21 cellular contexts compared by ENCODE assay signal in genomic region chr1:115220340-115221030, GRCh38.
A peak's percentile ranks its signal among the peaks of the same experiment; 100 is the strongest.
DNase-seq lines count a peak whose midpoint lies in the region; ATAC-seq and TF ChIP-seq lines count a peak whose summit lies in the region.
"Had no signal": no experiment of that assay in that cellular context is flagged by ENCODE, and none has a peak within 500 bp of the region (broad histone marks: within the 10 kb centered on the region; RNA-seq: fewer than 3 reads in every experiment).

No MANE protein-coding gene starts in this region.

- H3K27me3 ChIP-seq in left ventricle myocardium inferior (ENCODE audit: low read depth), result no peaks in the 10 kb centered on the region
- no peaks in the 10 kb centered on the region for H3K27me3 ChIP-seq in trophoblast cell (ENCODE audit: insufficient read depth, low read length)

- H3K4me3 Mint-ChIP-seq in activated CD4-positive, alpha-beta T cell treated with anti-CD3 and anti-CD28 coated beads, Interleukin-2, amount 10 ng/mL, durations not matched to agents 7 days and 5 days, result no peak overlapping the region
- H3K4me3 Mint-ChIP-seq in stimulated activated naive B cell treated with anti-CD40 and anti-IgM and Interleukin-4, amounts not matched to agents 10 μg/mL and 1 μg/mL and 100 μg/mL, for 72 hours, result no peak overlapping the region
- H3K4me3 Mint-ChIP-seq: B cell, CD14-positive monocyte had no signal

- H2BK120ac ChIP-seq in trophoblast cell (ENCODE audit: insufficient read depth, low read length, poor library complexity), result no peak overlapping the region

- H3K9me3 Mint-ChIP-seq in activated CD4-positive, alpha-beta T cell treated with anti-CD3 and anti-CD28 coated beads, Interleukin-2, amount 10 ng/mL, durations not matched to agents 7 days and 5 days, result no peaks in the 10 kb centered on the region
- no peaks in the 10 kb centered on the region for H3K9me3 Mint-ChIP-seq in stimulated activated naive B cell treated with anti-CD40 and anti-IgM and Interleukin-4, amounts not matched to agents 10 μg/mL and 1 μg/mL and 100 μg/mL, for 72 hours

- no peak overlapping the region for H2BK12ac ChIP-seq in trophoblast cell (ENCODE audit: low read length)

- H3K23ac ChIP-seq in trophoblast cell (ENCODE audit: low read length), result no peak overlapping the region

- H4K12ac ChIP-seq in trophoblast cell (ENCODE audit: low read depth, low read length), result no peak overlapping the region

- H3K4ac ChIP-seq in trophoblast cell (ENCODE audit: low read depth, low read length), result no peak overlapping the region

- H3K14ac ChIP-seq in trophoblast cell (ENCODE audit: low read length), result peak overlapping the region; percentile 3

- ATAC-seq in Right ventricle myocardium superior (ENCODE audit: poor library complexity), result no peak
- no peak for ATAC-seq in stimulated activated naive B cell treated with anti-CD40 and anti-IgM and Interleukin-4, amounts not matched to agents 10 μg/mL and 1 μg/mL and 100 μg/mL, for 72 hours (replicated peaks)
- ATAC-seq: A549, HCT116, Panc1 had no signal

- H2AFZ ChIP-seq in trophoblast cell (ENCODE audit: insufficient read depth, low read length, poor library complexity), result no peak overlapping the region

- H3K36me3 Mint-ChIP-seq in activated CD4-positive, alpha-beta T cell treated with anti-CD3 and anti-CD28 coated beads, Interleukin-2, amount 10 ng/mL, durations not matched to agents 7 days and 5 days (ENCODE audit: low read depth), result no peaks in the 10 kb centered on the region
- no peaks in the 10 kb centered on the region for H3K36me3 Mint-ChIP-seq in stimulated activated naive B cell treated with anti-CD40 and anti-IgM and Interleukin-4, amounts not matched to agents 10 μg/mL and 1 μg/mL and 100 μg/mL, for 72 hours
- H3K36me3 Mint-ChIP-seq: CD14-positive monocyte had no signal

- H3K36me3 ChIP-seq in left ventricle myocardium inferior, result no peaks in the 10 kb centered on the region
- H3K36me3 ChIP-seq in trophoblast cell (ENCODE audit: control insufficient read depth in 1 of 2, insufficient read depth in 2 of 2, low read length in 2 of 2), result no peaks in the 10 kb centered on the region

- DNase-seq in left ventricle myocardium inferior (no peak), Right ventricle myocardium superior (no peak), fibroblast of the aortic adventitia (ENCODE audit: low read depth) (peak; percentile 77), trophoblast cell (no peak), Kasumi-1 (lab: John Stamatoyannopoulos, UW) (no peak), OCI-M2 (lab: John Stamatoyannopoulos, UW; ENCODE audit: unreplicated experiment) (no peak)
- DNase-seq in activated CD4-positive, alpha-beta T cell treated with anti-CD3 and anti-CD28 coated beads, Interleukin-2, amount 10 ng/mL, durations not matched to agents 7 days and 5 days, result no peak
- DNase-seq in stimulated activated naive B cell treated with anti-CD40 and anti-IgM and Interleukin-4, amounts not matched to agents 10 μg/mL and 1 μg/mL and 100 μg/mL, for 72 hours, result no peak
- DNase-seq: MV-4-11; NCI-H1105 treated with DMSO at 0.1 percent for 48 hours; NCI-H2029 treated with DMSO at 0.1 percent for 48 hours; NCI-H226; NCI-H524; NCI-H774; NK-92 treated with Interleukin-12 subunit alpha and Interleukin-12 subunit beta, amount 100 ng/mL, for 24 hours had no signal

- 100% methylated on average over 2 of the region's 15 CpGs for WGBS in trophoblast cell (ENCODE audit: extremely low coverage, insufficient coverage, insufficient read length)

- no peak overlapping the region for H3K4me2 ChIP-seq in trophoblast cell (ENCODE audit: low read length)
- H3K4me2 ChIP-seq: A549, KMS-11 had no signal

- no peak overlapping the region for H4K91ac ChIP-seq in trophoblast cell (ENCODE audit: low read depth, low read length)

- no peak overlapping the region for H3K4me3 ChIP-seq in left ventricle myocardium inferior
- no peak overlapping the region for H3K4me3 ChIP-seq in fibroblast of the aortic adventitia (ENCODE audit: low read depth, low read length)
- no peak overlapping the region for H3K4me3 ChIP-seq in trophoblast cell (ENCODE audit: low read depth, low read length)
- H3K4me3 ChIP-seq: A549 had no signal

- peaks cover 5% of the 10 kb centered on the region for H3K79me1 ChIP-seq in trophoblast cell (ENCODE audit: low read length)

- no peaks in the 10 kb centered on the region for H3K79me2 ChIP-seq in trophoblast cell (ENCODE audit: control insufficient read depth, insufficient read depth, low read length, poor library complexity)

- intact Hi-C loops in left ventricle myocardium inferior (cut with micrococcal nuclease) (no loop called here), Right ventricle myocardium superior (cut with DNase I) (no loop called here)

- TF ChIP-seq CTCF in left ventricle myocardium inferior (IDR thresholded peaks at IDR 0.05; ENCODE audit: borderline replicate concordance) (no peak), fibroblast of the aortic adventitia (IDR thresholded peaks at IDR 0.05; ENCODE audit: insufficient read depth, low read length) (no peak)

- H3K4me1 ChIP-seq in left ventricle myocardium inferior (peaks cover 42% of the 10 kb centered on the region), trophoblast cell (ENCODE audit: control insufficient read depth in 1 of 2, insufficient read depth in 2 of 2, low read length in 2 of 2) (peaks cover 5 to 8% of the 10 kb centered on the region in 2 experiments)

- H3K9me3 ChIP-seq in left ventricle myocardium inferior (replicated peaks), result no peaks in the 10 kb centered on the region
- H3K9me3 ChIP-seq in trophoblast cell (ENCODE audit: insufficient read depth, low read depth, low read length), result no peaks in the 10 kb centered on the region
- H3K9me3 ChIP-seq: A549 had no signal

- H4K8ac ChIP-seq in trophoblast cell (ENCODE audit: low read depth, low read length), result peak overlapping the region; percentile 32

- POLR2A ChIA-PET in activated CD4-positive, alpha-beta T cell treated with anti-CD3 and anti-CD28 coated beads, Interleukin-2, amount 10 ng/mL, durations not matched to agents 7 days and 5 days (lab: Charles Lee), result no interaction called here

- H3K4me1 Mint-ChIP-seq in activated CD4-positive, alpha-beta T cell treated with anti-CD3 and anti-CD28 coated beads, Interleukin-2, amount 10 ng/mL, durations not matched to agents 7 days and 5 days, result no peaks in the 10 kb centered on the region
- no peaks in the 10 kb centered on the region for H3K4me1 Mint-ChIP-seq in stimulated activated naive B cell treated with anti-CD40 and anti-IgM and Interleukin-4, amounts not matched to agents 10 μg/mL and 1 μg/mL and 100 μg/mL, for 72 hours
- H3K4me1 Mint-ChIP-seq: B cell, CD14-positive monocyte had no signal

- H3K27ac Mint-ChIP-seq in activated CD4-positive, alpha-beta T cell treated with anti-CD3 and anti-CD28 coated beads, Interleukin-2, amount 10 ng/mL, durations not matched to agents 7 days and 5 days, result no peak overlapping the region
- no peak overlapping the region for H3K27ac Mint-ChIP-seq in stimulated activated naive B cell treated with anti-CD40 and anti-IgM and Interleukin-4, amounts not matched to agents 10 μg/mL and 1 μg/mL and 100 μg/mL, for 72 hours
- H3K27ac Mint-ChIP-seq: B cell, CD14-positive monocyte had no signal

- no peak overlapping the region for H3K9ac ChIP-seq in trophoblast cell (ENCODE audit: low read length)
- H3K9ac ChIP-seq: KMS-11 had no signal

- H3K27ac ChIP-seq in left ventricle myocardium inferior (replicated peaks) (peak overlapping the region; percentile 82), trophoblast cell (ENCODE audit: low read depth, low read length) (no peak overlapping the region)
- H3K27ac ChIP-seq: A549, KMS-11 had no signal

- H3K18ac ChIP-seq in trophoblast cell (ENCODE audit: low read length), result no peak overlapping the region

- CTCF ChIA-PET in activated CD4-positive, alpha-beta T cell treated with anti-CD3 and anti-CD28 coated beads, Interleukin-2, amount 10 ng/mL, durations not matched to agents 7 days and 5 days (lab: Charles Lee), result no interaction called here

- H3K27me3 Mint-ChIP-seq in activated CD4-positive, alpha-beta T cell treated with anti-CD3 and anti-CD28 coated beads, Interleukin-2, amount 10 ng/mL, durations not matched to agents 7 days and 5 days, result no peaks in the 10 kb centered on the region
- H3K27me3 Mint-ChIP-seq in stimulated activated naive B cell treated with anti-CD40 and anti-IgM and Interleukin-4, amounts not matched to agents 10 μg/mL and 1 μg/mL and 100 μg/mL, for 72 hours, result peaks cover 0 to 8% of the 10 kb centered on the region in 2 donors

- H2AK5ac ChIP-seq in trophoblast cell (ENCODE audit: low read length), result peak overlapping the region; percentile 13

- no peak overlapping the region for H2BK5ac ChIP-seq in trophoblast cell (ENCODE audit: low read depth, low read length, poor library complexity)
